Comparison of ENCODE assay signal across 11 cellular contexts in genomic region chr1:157147906-157148717, GRCh38.
DNase-seq lines count a peak whose midpoint lies in the region; ATAC-seq, FAIRE-seq and TF ChIP-seq lines count a peak whose summit lies in the region.
"Had no signal": no experiment of that assay in that cellular context is flagged by ENCODE, and none has a peak within 500 bp of the region (broad histone marks: within the 10 kb centered on the region; RNA-seq: fewer than 3 reads in every experiment).

No MANE protein-coding gene starts in this region.

- ATAC-seq in stimulated activated naive B cell treated with anti-CD40 and anti-IgM and Interleukin-4, amounts not matched to agents 10 μg/mL and 1 μg/mL and 100 μg/mL, for 72 hours (replicated peaks) = peak; percentile 72 to 78
- no peak for ATAC-seq in GM21737 (IDR thresholded peaks at IDR 0.05; ENCODE audit: unreplicated experiment)
- ATAC-seq: sciatic nerve had no signal

- H3K4me3 ChIP-seq in fibroblast of pulmonary artery (replicated peaks; ENCODE audit: low read depth, low read length) = no peak overlapping the region
- H3K4me3 ChIP-seq: breast epithelium had no signal

- no peak for TF ChIP-seq CTCF in fibroblast of pulmonary artery (IDR thresholded peaks at IDR 0.05; ENCODE audit: low read length, missing control alignments)

- peaks cover 8 to 14% of the 10 kb centered on the region in 2 donors for H3K27me3 Mint-ChIP-seq in stimulated activated naive B cell treated with anti-CD40 and anti-IgM and Interleukin-4, amounts not matched to agents 10 μg/mL and 1 μg/mL and 100 μg/mL, for 72 hours

- H3K36me3 Mint-ChIP-seq in stimulated activated naive B cell treated with anti-CD40 and anti-IgM and Interleukin-4, amounts not matched to agents 10 μg/mL and 1 μg/mL and 100 μg/mL, for 72 hours = no peaks in the 10 kb centered on the region

- peak; percentile 75 for DNase-seq in SIG-M5 treated with dmso at 0.1 percent for 504 hours (lab: John Stamatoyannopoulos, UW; ENCODE audit: unreplicated experiment)
- DNase-seq in SIG-M5 (lab: John Stamatoyannopoulos, UW) = no peak
- peak; percentile 92 for DNase-seq in RPMI8226
- peak; percentile 44 for DNase-seq in fibroblast of pulmonary artery (ENCODE audit: low read depth)
- no peak for DNase-seq in stimulated activated naive B cell treated with anti-CD40 and anti-IgM and Interleukin-4, amounts not matched to agents 10 μg/mL and 1 μg/mL and 100 μg/mL, for 72 hours
- DNase-seq in HTR-8/SVneo (ENCODE audit: insufficient read length, low spot score) = no peak
- DNase-seq in NCI-H2081 treated with DMSO at 0.1 percent for 48 hours (lab: John Stamatoyannopoulos, UW) = no peak
- DNase-seq: activated CD4-positive, alpha-beta T cell treated with anti-CD3 and anti-CD28 coated beads, Interleukin-2, amount 50 U/mL, for 48 hours had no signal

- FAIRE-seq in HTR-8/SVneo (lab: Jason Lieb, UNC) = no peak

- peaks cover 33 to 57% of the 10 kb centered on the region in 2 donors for H3K4me1 Mint-ChIP-seq in stimulated activated naive B cell treated with anti-CD40 and anti-IgM and Interleukin-4, amounts not matched to agents 10 μg/mL and 1 μg/mL and 100 μg/mL, for 72 hours

- H3K9me3 Mint-ChIP-seq in stimulated activated naive B cell treated with anti-CD40 and anti-IgM and Interleukin-4, amounts not matched to agents 10 μg/mL and 1 μg/mL and 100 μg/mL, for 72 hours = no peaks in the 10 kb centered on the region

- peak overlapping the region; percentile 4 to 7 for H3K4me3 Mint-ChIP-seq in stimulated activated naive B cell treated with anti-CD40 and anti-IgM and Interleukin-4, amounts not matched to agents 10 μg/mL and 1 μg/mL and 100 μg/mL, for 72 hours

- peak overlapping the region; percentile 80 for H3K27ac Mint-ChIP-seq in stimulated activated naive B cell treated with anti-CD40 and anti-IgM and Interleukin-4, amounts not matched to agents 10 μg/mL and 1 μg/mL and 100 μg/mL, for 72 hours

Comparison
In these comparisons a context has a peak if more than half of its experiments do, and no peak if none do; other contexts are left out.
1. DNase-seq: peak in SIG-M5 treated with dmso at 0.1 percent for 504 hours (single experiment), RPMI8226 (single experiment) and fibroblast of pulmonary artery (single experiment); none in SIG-M5 (single experiment), stimulated activated naive B cell treated with anti-CD40 and anti-IgM and Interleukin-4, amounts not matched to agents 10 μg/mL and 1 μg/mL and 100 μg/mL, for 72 hours (single experiment), HTR-8/SVneo (single experiment) and NCI-H2081 treated with DMSO at 0.1 percent for 48 hours (single experiment).